ENCODE assay signal across 11 cellular contexts in the genomic region with DNA sequence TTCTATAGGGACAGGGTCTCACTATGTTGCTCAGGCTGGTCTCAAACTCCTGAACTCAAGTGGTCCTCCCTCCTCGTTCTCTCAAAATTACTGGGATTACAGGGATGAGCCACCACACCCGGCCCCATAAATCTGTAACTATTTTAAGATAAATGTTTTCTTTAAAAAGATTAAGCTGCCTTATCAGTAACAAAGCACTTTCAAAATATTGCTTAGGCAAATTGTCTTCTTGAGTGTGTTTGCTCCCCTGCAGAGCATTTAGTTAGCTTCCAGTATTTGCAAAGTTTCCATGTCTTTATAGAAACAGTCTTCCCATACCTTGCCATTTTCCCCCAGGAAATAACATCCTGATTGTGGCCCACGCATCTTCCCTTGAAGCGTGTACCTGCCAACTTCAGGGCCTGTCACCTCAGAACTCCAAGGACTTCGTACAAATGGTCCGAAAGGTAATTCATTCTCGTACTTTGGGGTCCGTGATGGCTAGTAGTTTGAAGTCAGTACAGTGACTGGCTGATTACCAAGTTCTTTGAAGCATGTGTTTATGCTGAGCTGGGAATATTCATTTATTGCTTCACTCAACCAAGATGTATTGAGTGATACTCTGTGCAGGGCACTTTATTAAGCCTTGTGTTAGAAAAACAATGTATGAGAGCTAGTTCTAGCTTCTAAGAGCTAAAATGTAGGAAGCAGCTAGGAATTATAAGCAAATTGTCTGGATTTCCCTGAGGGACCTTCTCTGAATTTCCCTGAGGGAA. TPM values are rescaled to one million over a fixed set of nuclear protein-coding genes. Genes with fewer than 3 reads are reported as not detected.
A peak's percentile ranks its signal among the peaks of the same experiment; 100 is the strongest.
DNase-seq lines count a peak whose midpoint lies in the region; TF ChIP-seq lines count a peak whose summit lies in the region.
"Had no signal": no experiment of that assay in that cellular context is flagged by ENCODE, and none has a peak within 500 bp of the region (broad histone marks: within the 10 kb centered on the region; RNA-seq: fewer than 3 reads in every experiment).

No MANE protein-coding gene starts in this region.

- no peak overlapping the region for H3K27ac ChIP-seq in CD4-positive, alpha-beta memory T cell (ENCODE audit: low read depth, low read length)
- H3K27ac ChIP-seq in osteoblast (ENCODE audit: low read depth, low read length): peak overlapping the region; percentile 67
- H3K27ac ChIP-seq: SJCRH30 had no signal

- peak overlapping the region; percentile 68 for H2AFZ ChIP-seq in osteoblast (ENCODE audit: low read length)

- H3K79me2 ChIP-seq in osteoblast (ENCODE audit: insufficient read depth, low read length): no peaks in the 10 kb centered on the region

- DNase-seq in CD4-positive, alpha-beta memory T cell: no peak
- DNase-seq in choroid plexus epithelial cell (ENCODE audit: low read depth) (peak; percentile 62), osteoblast (ENCODE audit: insufficient read length, low spot score, missing footprints) (no peak), SIG-M5 (lab: John Stamatoyannopoulos, UW) (no peak), C1 segment of cervical spinal cord (lab: John Stamatoyannopoulos, UW) (no peak), Kasumi-1 (lab: John Stamatoyannopoulos, UW) (no peak)
- DNase-seq in activated naive CD4-positive, alpha-beta T cell (lab: John Stamatoyannopoulos, UW): no peak
- DNase-seq: activated CD4-positive, alpha-beta T cell treated with anti-CD3 and anti-CD28 coated beads for 48 hours; NCI-H345 had no signal

- H3K27ac Mint-ChIP-seq in CD4-positive, alpha-beta memory T cell: peak overlapping the region in 5 of 7 donors; percentile 17 to 73 (median 54)
- H3K27ac Mint-ChIP-seq in IgD-negative memory B cell: peak overlapping the region in 2 of 3 donors; percentile 17 to 28

- peaks cover 50 to 69% of the 10 kb centered on the region in 2 donors for H3K36me3 Mint-ChIP-seq in CD4-positive, alpha-beta memory T cell
- H3K36me3 Mint-ChIP-seq in IgD-negative memory B cell: no peaks in the 10 kb centered on the region

- peaks cover 10% of the 10 kb centered on the region for H3K36me3 ChIP-seq in CD4-positive, alpha-beta memory T cell (ENCODE audit: insufficient read depth, low read length)
- H3K36me3 ChIP-seq in osteoblast (ENCODE audit: insufficient read depth, low read length): peaks cover 55% of the 10 kb centered on the region
- H3K36me3 ChIP-seq: SJCRH30 had no signal

- no peak for TF ChIP-seq CTCF in choroid plexus epithelial cell (conservative IDR thresholded peaks at IDR 0.05; ENCODE audit: low read depth, low read length)
- no peak for TF ChIP-seq CTCF in osteoblast (IDR thresholded peaks at IDR 0.05; ENCODE audit: extremely low read depth, low read depth, low read length)

- H3K4me3 ChIP-seq in CD4-positive, alpha-beta memory T cell (ENCODE audit: low read length in 2 of 2): no peak overlapping the region
- H3K4me3 ChIP-seq in choroid plexus epithelial cell (ENCODE audit: low read depth, low read length) (no peak overlapping the region), osteoblast (ENCODE audit: insufficient read depth, low read length) (peak overlapping the region; percentile 20)
- H3K4me3 ChIP-seq: SJCRH30 had no signal

- H3K4me3 Mint-ChIP-seq in CD4-positive, alpha-beta memory T cell: no peak overlapping the region
- H3K4me3 Mint-ChIP-seq in IgD-negative memory B cell: peak overlapping the region in 3 of 4 donors; percentile 18 to 75 (median 72)

- CTCF ChIA-PET in CD4-positive, alpha-beta memory T cell (lab: Charles Lee; ENCODE audit: partially characterized antibody): interaction anchor here (0.8 to 3.3 kb wide), 8 partner anchors 10 to 56 kb away, joined by 3 to 15 read pairs (median 4); no protein-coding TSS in a partner anchor

- peaks cover 15 to 25% (median 19%) of the 10 kb centered on the region in 4 donors for H3K4me1 Mint-ChIP-seq in CD4-positive, alpha-beta memory T cell
- peaks cover 34 to 44% (median 38%) of the 10 kb centered on the region in 3 donors for H3K4me1 Mint-ChIP-seq in IgD-negative memory B cell

- H3K9me3 ChIP-seq in CD4-positive, alpha-beta memory T cell (ENCODE audit: control insufficient read depth in 1 of 2, low read length in 2 of 2): no peaks in the 10 kb centered on the region
- H3K9me3 ChIP-seq in osteoblast (ENCODE audit: low read depth, low read length): no peaks in the 10 kb centered on the region
- H3K9me3 ChIP-seq: SJCRH30 had no signal

- H3K4me1 ChIP-seq in CD4-positive, alpha-beta memory T cell (ENCODE audit: insufficient read depth, low read length): peaks cover 9% of the 10 kb centered on the region
- H3K4me1 ChIP-seq in osteoblast (ENCODE audit: insufficient read depth, low read length): peaks cover 36% of the 10 kb centered on the region
- H3K4me1 ChIP-seq: SJCRH30 had no signal

- intact Hi-C loops in CD4-positive, alpha-beta memory T cell (cut with micrococcal nuclease): no loop called here

- H3K27me3 ChIP-seq in CD4-positive, alpha-beta memory T cell (ENCODE audit: insufficient read depth, low read length): no peaks in the 10 kb centered on the region
- H3K27me3 ChIP-seq in osteoblast (ENCODE audit: insufficient read depth, low read length): no peaks in the 10 kb centered on the region
- H3K27me3 ChIP-seq: SJCRH30 had no signal

- peak overlapping the region; percentile 60 for H3K4me2 ChIP-seq in osteoblast (ENCODE audit: insufficient read depth, low read length)

- no peaks in the 10 kb centered on the region for H4K20me1 ChIP-seq in osteoblast (ENCODE audit: insufficient read depth, low read length)

- no peaks in the 10 kb centered on the region for H3K27me3 Mint-ChIP-seq in CD4-positive, alpha-beta memory T cell
- no peaks in the 10 kb centered on the region for H3K27me3 Mint-ChIP-seq in IgD-negative memory B cell

- POLR2A ChIA-PET in CD4-positive, alpha-beta memory T cell (lab: Charles Lee; ENCODE audit: partially characterized antibody): interaction anchor here (0.7 kb wide), 1 partner anchor 64 kb away, joined by 3 read pairs; no protein-coding TSS in a partner anchor

- H3K9me3 Mint-ChIP-seq in CD4-positive, alpha-beta memory T cell: no peaks in the 10 kb centered on the region
- H3K9me3 Mint-ChIP-seq in IgD-negative memory B cell: no peaks in the 10 kb centered on the region

RNA-seq across cellular contexts. Expression of a gene that starts 30.4 kb away (rescaled TPM):
- total RNA-seq in CD4-positive, alpha-beta memory T cell: under 1 TPM; 0.38 to 0.44 TPM
- polyA plus RNA-seq in CD4-positive, alpha-beta memory T cell: 1 to 10 TPM in 1 of 2 donors, under 1 TPM in 1; 0.30 to 2.1 TPM
- 0.66 TPM for polyA plus RNA-seq in IgD-negative memory B cell
- 0.59 and 1.1 TPM in 2 replicates for total RNA-seq in osteoblast
- total RNA-seq: SJCRH30 had no signal

Comparison
In these comparisons a context has a peak if more than half of its experiments do, and no peak if none do; other contexts are left out.
1. H3K4me3 Mint-ChIP-seq: peak in IgD-negative memory B cell (3 of 4); none in CD4-positive, alpha-beta memory T cell (0 of 8).